Comparison of ENCODE assay signal across 8 cellular contexts in genomic region chr16:1769402-1770300, GRCh38. TPM values are rescaled to one million over a fixed set of nuclear protein-coding genes. Genes with fewer than 3 reads are reported as not detected.
DNase-seq lines count a peak whose midpoint lies in the region; ATAC-seq, FAIRE-seq and TF ChIP-seq lines count a peak whose summit lies in the region.

No MANE protein-coding gene starts in this region.

- no TSS peak for BruUV-seq in GM12878 (replicated peaks; lab: Mats Ljungman, UMichigan)

- peaks cover 17% of the 10 kb centered on the region for H3K4me1 Mint-ChIP-seq in HFFc6 (ENCODE audit: low read depth)
- peaks cover 8% of the 10 kb centered on the region for H3K4me1 Mint-ChIP-seq in nephron

- peaks cover 15% of the 10 kb centered on the region for H3K27me3 Mint-ChIP-seq in HFFc6 (ENCODE audit: insufficient read depth)
- H3K27me3 Mint-ChIP-seq in nephron (ENCODE audit: low read depth): no peaks in the 10 kb centered on the region

- TF ChIP-seq CTCF in AG04450 (IDR thresholded peaks at IDR 0.05; ENCODE audit: low read depth, low read length): no peak
- TF ChIP-seq CTCF in HFFc6 (IDR thresholded peaks at IDR 0.05): no peak
- TF ChIP-seq CTCF in GM12878 (IDR thresholded peaks at IDR 0.05 in 2 of 3, conservative IDR thresholded peaks at IDR 0.05 in 1 of 3; ENCODE audit: control insufficient read depth in 2 of 3, extremely low read depth in 1 of 3, insufficient read depth in 1 of 3, low read depth in 3 of 3, low read length in 3 of 3): no peak
- TF ChIP-seq CTCF in nephron (IDR thresholded peaks at IDR 0.05; ENCODE audit: unreplicated experiment in 3 of 3): no peak
- no peak for TF ChIP-seq CTCF in GM10266 (IDR thresholded peaks at IDR 0.05; ENCODE audit: control insufficient read depth, insufficient read depth, low read depth, missing control alignments)

- in situ Hi-C loops in GM12878 (cut with MboI): loop anchor here (5.0 kb wide), 1 partner anchor 57 kb away; no protein-coding TSS in a partner anchor
- in situ Hi-C loops in G401 (cut with HindIII; ENCODE audit: low sequenced_read_pairs): no loop called here

- RAD21 ChIA-PET in GM12878 (lab: Charles Lee; ENCODE audit: unreplicated experiment): interaction anchor here (3.1 kb wide), 1 partner anchor 13 kb away, joined by 22 read pairs; the partner anchor contains the start of genes NUBP2 and SPSB3

- no peak for DNase-seq in AG04450 (ENCODE audit: low read depth, low spot score)
- no peak for DNase-seq in HFFc6
- DNase-seq in GM12878 (ENCODE audit: low read depth, low spot score): no peak
- no peak for DNase-seq in kidney tubule cell (ENCODE audit: low spot score)
- no peak for DNase-seq in G401 (ENCODE audit: low spot score)
- DNase-seq in GM10266 (ENCODE audit: extremely low spot score): no peak

- CTCF ChIA-PET in AG04450 (lab: Charles Lee): no interaction called here
- CTCF ChIA-PET in GM12878 (lab: Yijun Ruan, JAX): no interaction called here

- peak overlapping the region; percentile 77; the same call in 1 of the 2 replicates for H3K4me3 ChIP-seq in AG04450 (ENCODE audit: low read depth, low read length)
- peak overlapping the region; percentile 100; the same call in 1 of the 2 replicates for H3K4me3 ChIP-seq in GM12878

- no peak for TF ChIP-seq EP300 in GM12878 (IDR thresholded peaks at IDR 0.05; ENCODE audit: borderline replicate concordance in 1 of 2, control insufficient read depth in 1 of 2, low read depth in 2 of 2, low read length in 2 of 2)

- H3K9me3 ChIP-seq in AG04450 (ENCODE audit: control insufficient read depth, insufficient read depth, low read length): peaks cover 6% of the 10 kb centered on the region; the same call in 1 of the 2 replicates
- no peaks in the 10 kb centered on the region for H3K9me3 ChIP-seq in GM12878 (replicated peaks; ENCODE audit: control insufficient read depth, insufficient read depth, low read length)

- H3K9ac ChIP-seq in GM12878 (ENCODE audit: control insufficient read depth, insufficient read depth, low read length): no peak overlapping the region

- peaks cover 11% of the 10 kb centered on the region for H3K36me3 Mint-ChIP-seq in HFFc6 (ENCODE audit: low read depth)
- H3K36me3 Mint-ChIP-seq in nephron (ENCODE audit: low read depth): peaks cover 3% of the 10 kb centered on the region

- H3K9me3 Mint-ChIP-seq in HFFc6 (no peaks in the 10 kb centered on the region), nephron (no peaks in the 10 kb centered on the region)

- peaks cover 13% of the 10 kb centered on the region for H3K4me1 ChIP-seq in GM12878 (ENCODE audit: control insufficient read depth, insufficient read depth, low read length)

- FAIRE-seq in GM12878 (lab: Jason Lieb, UNC): no peak

- SMC1A ChIA-PET in GM12878 (lab: Charles Lee; ENCODE audit: uncharacterized antibody, unreplicated experiment): interaction anchor here (0.6 to 1.0 kb wide), 2 partner anchors 48 to 273 kb away, joined by 3 read pairs; no protein-coding TSS in a partner anchor

- H3K27me3 ChIP-seq in AG04450 (ENCODE audit: control insufficient read depth, insufficient read depth, low read length) (no peaks in the 10 kb centered on the region), GM12878 (replicated peaks in 1 of 2; ENCODE audit: control insufficient read depth in 2 of 2, insufficient read depth in 2 of 2, low read length in 1 of 2) (no peaks in the 10 kb centered on the region)

- H2AFZ ChIP-seq in GM12878 (ENCODE audit: control insufficient read depth, low read depth, low read length): no peak overlapping the region

- peaks cover 42% of the 10 kb centered on the region for H3K79me2 ChIP-seq in GM12878 (ENCODE audit: control insufficient read depth, insufficient read depth, low read length)

- TF ChIP-seq POLR2A in GM12878 (IDR thresholded peaks at IDR 0.05; ENCODE audit: low read depth, low read length): peak; percentile 43; the same call in 1 of the 2 replicates

- peak overlapping the region; percentile 86 for H3K4me2 ChIP-seq in GM12878 (ENCODE audit: control insufficient read depth, insufficient read depth)

- WGBS in GM12878 (ENCODE audit: insufficient coverage, insufficient replicate concordance, low lambda C conversion rate, missing lambda C conversion rate): 82% methylated on average over 24 of the region's 27 CpGs

- POLR2A ChIA-PET in AG04450 (lab: Yijun Ruan, JAX): interaction anchor here (0.6 to 2.1 kb wide), 2 partner anchors 13 to 40 kb away, joined by 5 to 12 read pairs; partner anchors contain the start of genes NUBP2 and SPSB3
- POLR2A ChIA-PET in GM12878 (lab: Charles Lee): interaction anchor here (5.8 kb wide), 1 partner anchor 13 kb away, joined by 39 read pairs; the partner anchor contains the start of genes NUBP2 and SPSB3

- H4K20me1 ChIP-seq in GM12878 (ENCODE audit: control insufficient read depth, insufficient read depth): no peaks in the 10 kb centered on the region

- H3K27ac ChIP-seq in AG04450 (ENCODE audit: low read depth, low read length): peak overlapping the region; percentile 21
- no peak overlapping the region for H3K27ac ChIP-seq in GM12878 (ENCODE audit: control insufficient read depth, insufficient read depth)

- H3K4me3 Mint-ChIP-seq in HFFc6: peak overlapping the region; percentile 86
- peak overlapping the region; percentile 82 to 88 (median 87) for H3K4me3 Mint-ChIP-seq in nephron

- no peak for TF ChIP-seq RAD21 in GM12878 (IDR thresholded peaks at IDR 0.05; ENCODE audit: insufficient read depth, low read depth, low read length)

- peak overlapping the region; percentile 69 for H3K27ac Mint-ChIP-seq in HFFc6
- no peak overlapping the region for H3K27ac Mint-ChIP-seq in nephron

- peaks cover 0 to 23% of the 10 kb centered on the region in 2 experiments; a peak in 3 of 4 replicates for H3K36me3 ChIP-seq in GM12878 (ENCODE audit: control insufficient read depth in 2 of 2, insufficient read depth in 2 of 2, low read length in 1 of 2)

- intact Hi-C loops in GM12878 (cut with micrococcal nuclease; ENCODE audit: unreplicated experiment): loop anchor here (5.0 kb wide), 1 partner anchor 62 kb away; the partner anchor contains the start of gene MAPK8IP3

- no peak for ATAC-seq in GM12878
- no peak for ATAC-seq in HG02973 (IDR thresholded peaks at IDR 0.05; ENCODE audit: unreplicated experiment)

RNA-seq across cellular contexts. Expression of gene NME3, which starts 1.7 kb away (rescaled TPM):
- 15.6 and 25.5 TPM in 2 replicates for polyA plus RNA-seq in AG04450 (2011; rRNA removed)
- 2.0 and 2.1 TPM in 2 replicates for polyA minus RNA-seq in AG04450 (2011; rRNA and poly(A)+ RNA removed)
- 10 to 100 TPM; 28.2 to 61.0 (median 31.3) TPM for total RNA-seq in HFFc6 (2021; fragmentation: NEBNext Ultra II Directional; extraction: Animal tissue kit (Norgen Biotek cat#: 25700))
- total RNA-seq in GM12878 (2013; cell fraction: nucleolus; rRNA removed): 32.8 and 43.7 TPM in 2 replicates
- 49.8 and 55.5 TPM in 2 replicates for total RNA-seq in GM12878 (2014; rRNA removed)
- 4.3 and 5.2 TPM in 2 replicates for total RNA-seq in GM12878 (2014; rRNA removed; fragmentation: Illumina TruSeq; extraction: Trizol)
- 46.7 and 47.7 TPM in 2 replicates for total RNA-seq in GM12878 (2021)
- polyA plus RNA-seq in GM12878 (2011; ENCODE audit: low read depth): 10.7 TPM
- 5.1 and 13.6 TPM in 2 replicates for polyA plus RNA-seq in GM12878 (2011; rRNA removed)
- polyA plus RNA-seq in GM12878 (2011; cell fraction: cytosol; rRNA removed): 28.1 and 60.3 TPM in 2 replicates
- polyA plus RNA-seq in GM12878 (2011; cell fraction: nucleus; rRNA removed): 143 and 144 TPM in 2 replicates
- polyA plus RNA-seq in GM12878 (2012): 44.8 and 49.8 TPM in 2 replicates
- 0.81 TPM in 1 of 2 replicates, not detected in the other for polyA plus RNA-seq in GM12878 (2014; fragmentation: Illumina TruSeq; extraction: Trizol)
- polyA plus RNA-seq in GM12878 (2014; fragmentation: Nextera tagmentation; extraction: Ambion mirVana): 1 to 10 TPM in 1 of 2 experiments, under 1 TPM in 1; 0.61 to 4.6 TPM
- 51.7 and 63.4 TPM in 2 replicates for polyA plus RNA-seq in GM12878 (2014; rRNA removed)
- 10 to 100 TPM; 39.5 to 41.1 TPM for polyA plus RNA-seq in GM12878 (2016; fragmentation: Nextera tagmentation; extraction: Ambion mirVana)
- 1.2 and 7.4 TPM in 2 replicates for polyA minus RNA-seq in GM12878 (2011; rRNA and poly(A)+ RNA removed)
- 2.3 and 5.2 TPM in 2 replicates for polyA minus RNA-seq in GM12878 (2011; cell fraction: cytosol; rRNA and poly(A)+ RNA removed)
- polyA minus RNA-seq in GM12878 (2011; cell fraction: nucleus; rRNA and poly(A)+ RNA removed): 22.5 and 26.6 TPM in 2 replicates
- 64.4 and 76.9 TPM in 2 replicates for total RNA-seq in G401 (2014; rRNA removed; shearing (Covaris generic))

RNA-seq across cellular contexts. Expression of gene EME2, which starts 3.0 kb away (rescaled TPM):
- polyA plus RNA-seq in AG04450 (2011; rRNA removed): 2.4 and 3.1 TPM in 2 replicates
- 2.4 and 2.5 TPM in 2 replicates for polyA minus RNA-seq in AG04450 (2011; rRNA and poly(A)+ RNA removed)
- 10 to 100 TPM; 11.4 to 16.1 (median 12.3) TPM for total RNA-seq in HFFc6 (2021; fragmentation: NEBNext Ultra II Directional; extraction: Animal tissue kit (Norgen Biotek cat#: 25700))
- total RNA-seq in GM12878 (2013; cell fraction: nucleolus; rRNA removed): 54.8 and 65.8 TPM in 2 replicates
- total RNA-seq in GM12878 (2014; rRNA removed): 6.2 and 9.5 TPM in 2 replicates
- total RNA-seq in GM12878 (2014; rRNA removed; fragmentation: Illumina TruSeq; extraction: Trizol): 1.4 and 2.1 TPM in 2 replicates
- total RNA-seq in GM12878 (2021): 15.8 and 16.9 TPM in 2 replicates
- polyA plus RNA-seq in GM12878 (2011; ENCODE audit: low read depth): 5.6 TPM
- 2.8 and 4.7 TPM in 2 replicates for polyA plus RNA-seq in GM12878 (2011; rRNA removed)
- 3.5 and 7.9 TPM in 2 replicates for polyA plus RNA-seq in GM12878 (2011; cell fraction: cytosol; rRNA removed)
- 152 and 178 TPM in 2 replicates for polyA plus RNA-seq in GM12878 (2011; cell fraction: nucleus; rRNA removed)
- polyA plus RNA-seq in GM12878 (2012): 10.3 and 11.2 TPM in 2 replicates
- 0.79 and 2.1 TPM in 2 replicates for polyA plus RNA-seq in GM12878 (2014; fragmentation: Illumina TruSeq; extraction: Trizol)
- under 1 TPM; 0.29 to 0.80 TPM for polyA plus RNA-seq in GM12878 (2014; fragmentation: Nextera tagmentation; extraction: Ambion mirVana)
- 13.3 and 16.2 TPM in 2 replicates for polyA plus RNA-seq in GM12878 (2014; rRNA removed)
- 1 to 10 TPM; 3.4 to 4.7 TPM for polyA plus RNA-seq in GM12878 (2016; fragmentation: Nextera tagmentation; extraction: Ambion mirVana)
- polyA minus RNA-seq in GM12878 (2011; rRNA and poly(A)+ RNA removed): 1.6 and 5.0 TPM in 2 replicates
- 1.7 and 2.6 TPM in 2 replicates for polyA minus RNA-seq in GM12878 (2011; cell fraction: cytosol; rRNA and poly(A)+ RNA removed)
- 18.6 and 28.8 TPM in 2 replicates for polyA minus RNA-seq in GM12878 (2011; cell fraction: nucleus; rRNA and poly(A)+ RNA removed)
- 10.4 and 10.6 TPM in 2 replicates for total RNA-seq in G401 (2014; rRNA removed; shearing (Covaris generic))

RNA-seq across cellular contexts. Expression of gene MRPS34, which starts 3.3 kb away (rescaled TPM):
- 55.8 and 62.2 TPM in 2 replicates for polyA plus RNA-seq in AG04450 (2011; rRNA removed)
- polyA minus RNA-seq in AG04450 (2011; rRNA and poly(A)+ RNA removed): 18.3 and 18.8 TPM in 2 replicates
- 100 to 1,000 TPM; 122 to 161 (median 132) TPM for total RNA-seq in HFFc6 (2021; fragmentation: NEBNext Ultra II Directional; extraction: Animal tissue kit (Norgen Biotek cat#: 25700))
- 26.9 and 32.5 TPM in 2 replicates for total RNA-seq in GM12878 (2013; cell fraction: nucleolus; rRNA removed)
- 144 and 185 TPM in 2 replicates for total RNA-seq in GM12878 (2014; rRNA removed)
- total RNA-seq in GM12878 (2014; rRNA removed; fragmentation: Illumina TruSeq; extraction: Trizol): 92.3 and 109 TPM in 2 replicates
- 184 and 190 TPM in 2 replicates for total RNA-seq in GM12878 (2021)
- polyA plus RNA-seq in GM12878 (2011; ENCODE audit: low read depth): 24.8 TPM
- polyA plus RNA-seq in GM12878 (2011; rRNA removed): 62.8 and 99.3 TPM in 2 replicates
- 130 and 176 TPM in 2 replicates for polyA plus RNA-seq in GM12878 (2011; cell fraction: cytosol; rRNA removed)
- polyA plus RNA-seq in GM12878 (2011; cell fraction: nucleus; rRNA removed): 107 and 127 TPM in 2 replicates
- polyA plus RNA-seq in GM12878 (2012): 75.1 and 85.8 TPM in 2 replicates
- 18.2 and 56.0 TPM in 2 replicates for polyA plus RNA-seq in GM12878 (2014; fragmentation: Illumina TruSeq; extraction: Trizol)
- 10 to 100 TPM in 1 of 2 experiments, 1 to 10 TPM in 1; 3.6 to 17.9 TPM for polyA plus RNA-seq in GM12878 (2014; fragmentation: Nextera tagmentation; extraction: Ambion mirVana)
- 189 and 209 TPM in 2 replicates for polyA plus RNA-seq in GM12878 (2014; rRNA removed)
- polyA plus RNA-seq in GM12878 (2016; fragmentation: Nextera tagmentation; extraction: Ambion mirVana): 100 to 1,000 TPM; 265 to 285 TPM
- polyA minus RNA-seq in GM12878 (2011; rRNA and poly(A)+ RNA removed): 31.2 and 42.9 TPM in 2 replicates
- 29.7 and 32.3 TPM in 2 replicates for polyA minus RNA-seq in GM12878 (2011; cell fraction: cytosol; rRNA and poly(A)+ RNA removed)
- 22.8 and 37.4 TPM in 2 replicates for polyA minus RNA-seq in GM12878 (2011; cell fraction: nucleus; rRNA and poly(A)+ RNA removed)
- total RNA-seq in G401 (2014; rRNA removed; shearing (Covaris generic)): 276 and 281 TPM in 2 replicates

RNA-seq across cellular contexts. Expression of gene SPSB3, which starts 12.7 kb away (rescaled TPM):
- 11.0 and 13.3 TPM in 2 replicates for polyA plus RNA-seq in AG04450 (2011; rRNA removed)
- polyA minus RNA-seq in AG04450 (2011; rRNA and poly(A)+ RNA removed): 8.1 and 8.4 TPM in 2 replicates
- 10 to 100 TPM; 12.3 to 15.8 (median 13.9) TPM for total RNA-seq in HFFc6 (2021; fragmentation: NEBNext Ultra II Directional; extraction: Animal tissue kit (Norgen Biotek cat#: 25700))
- total RNA-seq in GM12878 (2013; cell fraction: nucleolus; rRNA removed): 28.8 and 39.6 TPM in 2 replicates
- 22.2 and 26.2 TPM in 2 replicates for total RNA-seq in GM12878 (2014; rRNA removed)
- total RNA-seq in GM12878 (2014; rRNA removed; fragmentation: Illumina TruSeq; extraction: Trizol): 4.4 and 5.5 TPM in 2 replicates
- total RNA-seq in GM12878 (2021): 18.3 and 18.5 TPM in 2 replicates
- 6.5 TPM for polyA plus RNA-seq in GM12878 (2011; ENCODE audit: low read depth)
- 4.7 and 9.7 TPM in 2 replicates for polyA plus RNA-seq in GM12878 (2011; rRNA removed)
- polyA plus RNA-seq in GM12878 (2011; cell fraction: cytosol; rRNA removed): 18.5 and 28.3 TPM in 2 replicates
- 87.6 and 94.0 TPM in 2 replicates for polyA plus RNA-seq in GM12878 (2011; cell fraction: nucleus; rRNA removed)
- 19.6 and 21.3 TPM in 2 replicates for polyA plus RNA-seq in GM12878 (2012)
- 0.97 and 2.8 TPM in 2 replicates for polyA plus RNA-seq in GM12878 (2014; fragmentation: Illumina TruSeq; extraction: Trizol)
- 1 to 10 TPM in 1 of 2 experiments, under 1 TPM in 1; 0.31 to 1.5 TPM for polyA plus RNA-seq in GM12878 (2014; fragmentation: Nextera tagmentation; extraction: Ambion mirVana)
- 26.9 and 32.4 TPM in 2 replicates for polyA plus RNA-seq in GM12878 (2014; rRNA removed)
- polyA plus RNA-seq in GM12878 (2016; fragmentation: Nextera tagmentation; extraction: Ambion mirVana): 10 to 100 TPM; 25.3 to 26.1 TPM
- 5.9 and 9.0 TPM in 2 replicates for polyA minus RNA-seq in GM12878 (2011; rRNA and poly(A)+ RNA removed)
- 4.8 and 5.2 TPM in 2 replicates for polyA minus RNA-seq in GM12878 (2011; cell fraction: cytosol; rRNA and poly(A)+ RNA removed)
- polyA minus RNA-seq in GM12878 (2011; cell fraction: nucleus; rRNA and poly(A)+ RNA removed): 5.7 and 13.8 TPM in 2 replicates
- total RNA-seq in G401 (2014; rRNA removed; shearing (Covaris generic)): 14.0 and 27.3 TPM in 2 replicates

RNA-seq across cellular contexts. Expression of gene NUBP2, which starts 13.1 kb away (rescaled TPM):
- polyA plus RNA-seq in AG04450 (2011; rRNA removed) (20.0 and 29.2 TPM in 2 replicates), GM12878 (2011; rRNA removed) (8.2 and 23.6 TPM in 2 replicates), GM12878 (2014; fragmentation: Illumina TruSeq; extraction: Trizol) (0.73 and 6.5 TPM in 2 replicates), GM12878 (2014; fragmentation: Nextera tagmentation; extraction: Ambion mirVana) (1 to 10 TPM; 1.9 to 5.9 TPM), GM12878 (2014; rRNA removed) (80.5 and 94.5 TPM in 2 replicates), GM12878 (2016; fragmentation: Nextera tagmentation; extraction: Ambion mirVana) (100 to 1,000 TPM; 115 to 129 TPM)
- polyA minus RNA-seq in AG04450 (2011; rRNA and poly(A)+ RNA removed): 6.0 and 6.4 TPM in 2 replicates
- 10 to 100 TPM; 41.5 to 53.8 (median 43.5) TPM for total RNA-seq in HFFc6 (2021; fragmentation: NEBNext Ultra II Directional; extraction: Animal tissue kit (Norgen Biotek cat#: 25700))
- 45.7 and 59.5 TPM in 2 replicates for total RNA-seq in GM12878 (2013; cell fraction: nucleolus; rRNA removed)
- total RNA-seq in GM12878 (2014; rRNA removed) (88.8 and 106 TPM in 2 replicates), GM12878 (2014; rRNA removed; fragmentation: Illumina TruSeq; extraction: Trizol) (11.0 and 13.5 TPM in 2 replicates), GM12878 (2021) (73.2 and 79.8 TPM in 2 replicates)
- 11.7 TPM for polyA plus RNA-seq in GM12878 (2011; ENCODE audit: low read depth)
- polyA plus RNA-seq in GM12878 (2011; cell fraction: cytosol; rRNA removed): 54.5 and 91.2 TPM in 2 replicates
- polyA plus RNA-seq in GM12878 (2011; cell fraction: nucleus; rRNA removed): 102 and 133 TPM in 2 replicates
- polyA plus RNA-seq in GM12878 (2012): 44.3 and 48.4 TPM in 2 replicates
- polyA minus RNA-seq in GM12878 (2011; rRNA and poly(A)+ RNA removed): 8.8 and 27.4 TPM in 2 replicates
- polyA minus RNA-seq in GM12878 (2011; cell fraction: cytosol; rRNA and poly(A)+ RNA removed): 18.5 and 20.3 TPM in 2 replicates
- polyA minus RNA-seq in GM12878 (2011; cell fraction: nucleus; rRNA and poly(A)+ RNA removed): 17.7 and 27.6 TPM in 2 replicates
- 128 and 160 TPM in 2 replicates for total RNA-seq in G401 (2014; rRNA removed; shearing (Covaris generic))
